Comparison of ENCODE assay signal across 7 cellular contexts in genomic region chr14:66361013-66361412, GRCh38.
"Had no signal": no experiment of that assay in that cellular context is flagged by ENCODE, and none has a peak within 500 bp of the region (broad histone marks: within the 10 kb centered on the region; RNA-seq: fewer than 3 reads in every experiment).

No MANE protein-coding gene starts in this region.

- H3K4me3 ChIP-seq: GM23338, K562 had no signal

- DNase-seq: H9, HCEC 1CT, IMR-90 had no signal

- H3K27ac Mint-ChIP-seq: GM23338 had no signal

- H3K4me2 ChIP-seq: GM23338 had no signal

- H3K4me3 Mint-ChIP-seq: GM23338, H9 had no signal

- H2AFZ ChIP-seq: GM23338 had no signal

- FAIRE-seq: H1, H54, K562 had no signal

- ATAC-seq: GM23338, K562 had no signal

- H3K9me3 Mint-ChIP-seq: GM23338, H9 had no signal
